Comparison of ENCODE assay signal across 7 cellular contexts in the genomic region with DNA sequence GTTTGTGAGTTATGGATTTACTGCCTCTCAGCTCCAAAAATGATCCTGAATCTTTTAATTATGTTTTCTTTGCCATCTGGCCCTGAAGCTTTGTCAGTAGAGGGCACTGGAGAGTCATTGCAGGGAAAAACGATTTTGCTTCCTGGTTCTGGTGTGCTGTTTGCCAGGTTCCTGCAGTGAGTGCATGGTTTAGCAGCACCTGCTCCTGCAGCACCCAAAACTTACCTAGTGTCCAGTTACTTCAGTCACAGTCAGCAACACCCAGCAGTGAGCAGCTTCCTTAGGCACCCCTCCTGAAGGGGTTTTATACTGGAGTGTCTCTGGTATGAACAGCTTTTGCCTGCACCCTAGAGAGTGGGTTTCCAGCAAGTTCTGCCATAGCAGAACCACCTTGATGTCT. TPM values are rescaled to one million over a fixed set of nuclear protein-coding genes. Genes with fewer than 3 reads are reported as not detected.
DNase-seq lines count a peak whose midpoint lies in the region; ATAC-seq and TF ChIP-seq lines count a peak whose summit lies in the region.

No MANE protein-coding gene starts in this region.

- no peak for TF ChIP-seq POLR2A in spleen (IDR thresholded peaks at IDR 0.05)

- TF ChIP-seq CTCF in GM10266 (IDR thresholded peaks at IDR 0.05; ENCODE audit: control insufficient read depth, insufficient read depth, low read depth, missing control alignments) = peak; percentile 81
- TF ChIP-seq CTCF in spleen (IDR thresholded peaks at IDR 0.05 in 8 of 11, conservative IDR thresholded peaks at IDR 0.05 in 3 of 11) = peak in 10 of 11 experiments; percentile 29 to 76 (median 68)

- 0% methylated on average over 1 of the region's 1 CpG for WGBS in spleen, 5 donors

- H3K27ac ChIP-seq in SJCRH30 = no peak overlapping the region
- H3K27ac ChIP-seq in spleen = no peak overlapping the region

- H3K4me1 ChIP-seq in SJCRH30 (no peaks in the 10 kb centered on the region), spleen (peaks cover 0 to 21% (median 15%) of the 10 kb centered on the region in 6 donors)

- H3K36me3 ChIP-seq in SJCRH30 (no peaks in the 10 kb centered on the region), spleen (no peaks in the 10 kb centered on the region)

- H3K4me3 ChIP-seq in SJCRH30 = no peak overlapping the region
- no peak overlapping the region for H3K4me3 ChIP-seq in spleen

- no peaks in the 10 kb centered on the region for H3K27me3 ChIP-seq in SJCRH30
- H3K27me3 ChIP-seq in spleen (replicated peaks in 1 of 7) = no peaks in the 10 kb centered on the region

- H3K9me3 ChIP-seq in SJCRH30 (replicated peaks) (no peaks in the 10 kb centered on the region; the same call in 1 of the 2 replicates), spleen (peaks cover 0 to 22% (median 18%) of the 10 kb centered on the region in 8 donors)

- ATAC-seq in HG03025 (IDR thresholded peaks at IDR 0.05; ENCODE audit: low FRiP score, unreplicated experiment) = no peak

- DNase-seq in GM10266 (ENCODE audit: extremely low spot score) = peak; percentile 53
- DNase-seq in NCI-H1105 (lab: John Stamatoyannopoulos, UW) = peak; percentile 73
- peak; percentile 27 to 70 for DNase-seq in SJCRH30
- peak; percentile 11 for DNase-seq in amniotic stem cell (lab: John Stamatoyannopoulos, UW)
- peak; percentile 34 to 56 for DNase-seq in hippocampal formation (lab: John Stamatoyannopoulos, UW)
- no peak for DNase-seq in spleen

- intact Hi-C loops in spleen (cut with DNase I; ENCODE audit: low total_unique reads) = loop anchor here (5.0 kb wide), 1 partner anchor 178 kb away; no protein-coding TSS in a partner anchor

RNA-seq across cellular contexts. Expression of a gene that starts 6.0 kb away (rescaled TPM):
- total RNA-seq in SJCRH30 (2014; rRNA removed; shearing (Covaris generic)) = 30.5 and 36.3 TPM in 2 replicates
- total RNA-seq in spleen = 10 to 100 TPM; 44.6 to 64.3 (median 50.2) TPM
- polyA plus RNA-seq in spleen = 10 to 100 TPM; 22.6 to 48.0 (median 25.4) TPM

RNA-seq across cellular contexts. Expression of a gene that starts 55.9 kb away (rescaled TPM):
- total RNA-seq in SJCRH30 (2014; rRNA removed; shearing (Covaris generic)) = 0.08 and 0.28 TPM in 2 replicates
- total RNA-seq in spleen = under 1 TPM in 1 of 7 donors, not detected in 6; 0.29 TPM
- polyA plus RNA-seq in spleen = under 1 TPM in 1 of 3 donors, not detected in 2; 0.13 TPM

RNA-seq across cellular contexts. Expression of a gene that starts 58.2 kb away (rescaled TPM):
- total RNA-seq in SJCRH30 (2014; rRNA removed; shearing (Covaris generic)) = not detected in 2 replicates
- total RNA-seq in spleen = 1 to 10 TPM in 4 of 7 donors, under 1 TPM in 3; 0.15 to 4.9 (median 1.2) TPM
- under 1 TPM in 1 of 3 donors, not detected in 2; 0.06 TPM for polyA plus RNA-seq in spleen
